Comparison of ENCODE assay signal across 16 cellular contexts in the genomic region with DNA sequence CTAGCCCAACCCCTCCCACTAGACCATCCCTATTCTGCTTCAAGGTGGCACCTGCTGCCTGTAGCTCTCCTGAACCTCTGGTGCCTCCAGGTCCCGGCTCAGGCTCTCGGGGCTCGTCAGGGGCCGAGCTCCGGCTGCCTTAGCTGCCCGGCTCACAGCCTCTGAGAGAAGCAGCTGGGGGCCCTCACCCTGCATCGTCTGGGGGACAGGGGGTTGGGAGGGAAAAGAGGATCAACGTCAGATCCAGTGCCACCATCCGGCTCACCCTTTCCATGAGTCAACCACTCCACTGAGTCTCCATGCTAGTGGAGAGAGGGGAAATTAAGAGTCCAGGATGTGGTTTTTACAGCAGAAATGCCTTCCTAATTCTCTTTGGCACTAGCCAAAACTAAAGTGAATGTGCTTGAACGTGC. TPM values are rescaled to one million over a fixed set of nuclear protein-coding genes. Genes with fewer than 3 reads are reported as not detected.
A peak's percentile ranks its signal among the peaks of the same experiment; 100 is the strongest.
DNase-seq lines count a peak whose midpoint lies in the region; ATAC-seq and TF ChIP-seq lines count a peak whose summit lies in the region.
"Had no signal": no experiment of that assay in that cellular context is flagged by ENCODE, and none has a peak within 500 bp of the region (broad histone marks: within the 10 kb centered on the region; RNA-seq: fewer than 3 reads in every experiment).

No MANE protein-coding gene starts in this region.

- H3K27me3 Mint-ChIP-seq in activated CD8-positive, alpha-beta T cell treated with anti-CD3 and anti-CD28 coated beads for 36 hours = no peaks in the 10 kb centered on the region
- H3K27me3 Mint-ChIP-seq in activated CD8-positive, alpha-beta T cell treated with anti-CD3 and anti-CD28 coated beads, Interleukin-2, amount 10 ng/mL, durations not matched to agents 7 days and 5 days (ENCODE audit: low read depth) = no peaks in the 10 kb centered on the region
- H3K27me3 Mint-ChIP-seq: dendritic cell treated with granulocyte-macrophage colony-stimulating factor and Interleukin-4, amounts not matched to agents 40 ng/mL and 50 ng/mL, for 4 days had no signal

- peaks cover 18% of the 10 kb centered on the region for H4K20me1 ChIP-seq in osteoblast (ENCODE audit: insufficient read depth, low read length)

- H3K27me3 ChIP-seq in osteoblast (ENCODE audit: insufficient read depth, low read length) (no peaks in the 10 kb centered on the region), vagina (no peaks in the 10 kb centered on the region)
- H3K27me3 ChIP-seq: BE2C, left lung, tibial nerve had no signal

- CTCF ChIA-PET in activated CD8-positive, alpha-beta T cell treated with anti-CD3 and anti-CD28 coated beads for 36 hours (lab: Charles Lee) = interaction anchor here (1.1 to 1.6 kb wide), 3 partner anchors 11 to 88 kb away, joined by 3 to 4 read pairs (median 3); a partner anchor contains a TSS
- CTCF ChIA-PET in activated CD8-positive, alpha-beta T cell treated with anti-CD3 and anti-CD28 coated beads, Interleukin-2, amount 10 ng/mL, durations not matched to agents 7 days and 5 days (lab: Charles Lee) = interaction anchor here (1.0 to 1.4 kb wide), 3 partner anchors 12 to 59 kb away, joined by 3 to 5 read pairs (median 4); no protein-coding TSS in a partner anchor

- H3K4me3 ChIP-seq in osteoblast (ENCODE audit: insufficient read depth, low read length) = no peak overlapping the region
- H3K4me3 ChIP-seq in vagina = no peak overlapping the region
- H3K4me3 ChIP-seq: left lung, tibial nerve had no signal

- DNase-seq in activated CD8-positive, alpha-beta T cell treated with anti-CD3 and anti-CD28 coated beads for 36 hours = peak; percentile 49
- DNase-seq in activated CD8-positive, alpha-beta T cell treated with anti-CD3 and anti-CD28 coated beads, Interleukin-2, amount 10 ng/mL, durations not matched to agents 7 days and 5 days = no peak
- DNase-seq in M059J (ENCODE audit: low read depth) (peak; percentile 94), amniotic stem cell (lab: John Stamatoyannopoulos, UW) (peak; percentile 13), osteoblast (ENCODE audit: insufficient read length, low spot score, missing footprints) (peak; percentile 95), vagina (ENCODE audit: extremely low spot score in 2 of 2) (no peak), NCI-H446 treated with DMSO at 0.1 percent for 48 hours (lab: John Stamatoyannopoulos, UW) (no peak), left lobe of liver (ENCODE audit: low spot score) (no peak)
- DNase-seq: BE2C, glutamatergic neuron, left lung, NCI-H1930 had no signal

- H3K79me2 ChIP-seq in osteoblast (ENCODE audit: insufficient read depth, low read length) = no peaks in the 10 kb centered on the region

- no peaks in the 10 kb centered on the region for H3K9me3 ChIP-seq in osteoblast (ENCODE audit: low read depth, low read length)
- no peaks in the 10 kb centered on the region for H3K9me3 ChIP-seq in vagina
- H3K9me3 ChIP-seq: BE2C, left lung, tibial nerve had no signal

- H3K4me3 Mint-ChIP-seq in activated CD8-positive, alpha-beta T cell treated with anti-CD3 and anti-CD28 coated beads for 36 hours = no peak overlapping the region
- no peak overlapping the region for H3K4me3 Mint-ChIP-seq in activated CD8-positive, alpha-beta T cell treated with anti-CD3 and anti-CD28 coated beads, Interleukin-2, amount 10 ng/mL, durations not matched to agents 7 days and 5 days
- H3K4me3 Mint-ChIP-seq: dendritic cell treated with granulocyte-macrophage colony-stimulating factor and Interleukin-4, amounts not matched to agents 40 ng/mL and 50 ng/mL, for 4 days; T-helper 2 cell treated with Interferon-gamma antibody and Interleukin-4, amounts not matched to agents 5 μg/mL and 100 μg/mL, for 36 hours had no signal

- POLR2A ChIA-PET in activated CD8-positive, alpha-beta T cell treated with anti-CD3 and anti-CD28 coated beads for 36 hours (lab: Charles Lee) = interaction anchor here (1.0 to 16.2 kb wide), 6 partner anchors 8 to 86 kb away, joined by 4 to 235 read pairs (median 7); a partner anchor contains a TSS
- POLR2A ChIA-PET in activated CD8-positive, alpha-beta T cell treated with anti-CD3 and anti-CD28 coated beads, Interleukin-2, amount 10 ng/mL, durations not matched to agents 7 days and 5 days (lab: Charles Lee) = interaction anchor here (1.2 to 2.2 kb wide), 2 partner anchors 13 to 17 kb away, joined by 6 to 10 read pairs; a partner anchor contains a TSS

- H3K9me3 Mint-ChIP-seq in activated CD8-positive, alpha-beta T cell treated with anti-CD3 and anti-CD28 coated beads for 36 hours = no peaks in the 10 kb centered on the region
- H3K9me3 Mint-ChIP-seq in activated CD8-positive, alpha-beta T cell treated with anti-CD3 and anti-CD28 coated beads, Interleukin-2, amount 10 ng/mL, durations not matched to agents 7 days and 5 days (ENCODE audit: insufficient read depth) = no peaks in the 10 kb centered on the region
- H3K9me3 Mint-ChIP-seq: dendritic cell treated with granulocyte-macrophage colony-stimulating factor and Interleukin-4, amounts not matched to agents 40 ng/mL and 50 ng/mL, for 4 days; T-helper 2 cell treated with Interferon-gamma antibody and Interleukin-4, amounts not matched to agents 5 μg/mL and 100 μg/mL, for 36 hours had no signal

- TF ChIP-seq CTCF in activated CD8-positive, alpha-beta T cell treated with anti-CD3 and anti-CD28 coated beads for 36 hours (IDR thresholded peaks at IDR 0.05) = no peak
- TF ChIP-seq CTCF in osteoblast (IDR thresholded peaks at IDR 0.05; ENCODE audit: extremely low read depth, low read depth, low read length) = no peak
- no peak for TF ChIP-seq CTCF in vagina (IDR thresholded peaks at IDR 0.05)

- peak overlapping the region; percentile 46 for H3K4me2 ChIP-seq in osteoblast (ENCODE audit: insufficient read depth, low read length)

- peaks cover 5% of the 10 kb centered on the region for H3K4me1 Mint-ChIP-seq in activated CD8-positive, alpha-beta T cell treated with anti-CD3 and anti-CD28 coated beads for 36 hours (ENCODE audit: low read depth)
- peaks cover 8% of the 10 kb centered on the region for H3K4me1 Mint-ChIP-seq in activated CD8-positive, alpha-beta T cell treated with anti-CD3 and anti-CD28 coated beads, Interleukin-2, amount 10 ng/mL, durations not matched to agents 7 days and 5 days (ENCODE audit: low read depth)

- TF ChIP-seq POLR2A in vagina (IDR thresholded peaks at IDR 0.05) = no peak

- peaks cover 7% of the 10 kb centered on the region for H3K4me1 ChIP-seq in osteoblast (ENCODE audit: insufficient read depth, low read length)
- H3K4me1 ChIP-seq in vagina = no peaks in the 10 kb centered on the region
- H3K4me1 ChIP-seq: BE2C, left lung, tibial nerve had no signal

- H3K27ac ChIP-seq in osteoblast (ENCODE audit: low read depth, low read length) (peak overlapping the region; percentile 83), vagina (no peak overlapping the region)
- H3K27ac ChIP-seq: left lung, tibial nerve had no signal

- H3K36me3 ChIP-seq in osteoblast (ENCODE audit: insufficient read depth, low read length) = peaks cover 89% of the 10 kb centered on the region
- H3K36me3 ChIP-seq in vagina = peaks cover 0 to 95% of the 10 kb centered on the region in 2 donors

- peak; percentile 48 for ATAC-seq in activated CD8-positive, alpha-beta T cell treated with anti-CD3 and anti-CD28 coated beads for 36 hours
- no peak for ATAC-seq in activated CD8-positive, alpha-beta T cell treated with anti-CD3 and anti-CD28 coated beads, Interleukin-2, amount 10 ng/mL, durations not matched to agents 7 days and 5 days
- no peak for ATAC-seq in left lobe of liver
- ATAC-seq: left lung had no signal

- H2AFZ ChIP-seq in osteoblast (ENCODE audit: low read length) = no peak overlapping the region

- H3K27ac Mint-ChIP-seq in activated CD8-positive, alpha-beta T cell treated with anti-CD3 and anti-CD28 coated beads for 36 hours = peak overlapping the region; percentile 74
- no peak overlapping the region for H3K27ac Mint-ChIP-seq in activated CD8-positive, alpha-beta T cell treated with anti-CD3 and anti-CD28 coated beads, Interleukin-2, amount 10 ng/mL, durations not matched to agents 7 days and 5 days
- H3K27ac Mint-ChIP-seq: dendritic cell treated with granulocyte-macrophage colony-stimulating factor and Interleukin-4, amounts not matched to agents 40 ng/mL and 50 ng/mL, for 4 days; T-helper 2 cell treated with Interferon-gamma antibody and Interleukin-4, amounts not matched to agents 5 μg/mL and 100 μg/mL, for 36 hours had no signal

- intact Hi-C loops in activated CD8-positive, alpha-beta T cell treated with anti-CD3 and anti-CD28 coated beads for 36 hours (cut with micrococcal nuclease) = no loop called here
- intact Hi-C loops in vagina (cut with DNase I) = no loop called here

- peaks cover 46% of the 10 kb centered on the region for H3K36me3 Mint-ChIP-seq in activated CD8-positive, alpha-beta T cell treated with anti-CD3 and anti-CD28 coated beads for 36 hours (ENCODE audit: low read depth)
- H3K36me3 Mint-ChIP-seq in activated CD8-positive, alpha-beta T cell treated with anti-CD3 and anti-CD28 coated beads, Interleukin-2, amount 10 ng/mL, durations not matched to agents 7 days and 5 days (ENCODE audit: low read depth) = peaks cover 65% of the 10 kb centered on the region

RNA-seq across cellular contexts. Expression of a gene that starts 13.0 kb away (rescaled TPM):
- total RNA-seq in activated CD8-positive, alpha-beta T cell treated with anti-CD3 and anti-CD28 coated beads for 36 hours = 100 to 1,000 TPM; 303 to 318 TPM
- 100 to 1,000 TPM; 259 to 267 TPM for total RNA-seq in activated CD8-positive, alpha-beta T cell treated with anti-CD3 and anti-CD28 coated beads, Interleukin-2, amount 10 ng/mL, durations not matched to agents 7 days and 5 days
- total RNA-seq in M059J (2014; rRNA removed; shearing (Covaris generic)) = 194 and 317 TPM in 2 replicates
- total RNA-seq in osteoblast (175 and 183 TPM in 2 replicates), vagina (139 TPM), left lobe of liver (141 TPM)

RNA-seq across cellular contexts. Expression of a gene that starts 16.2 kb away (rescaled TPM):
- 1 to 10 TPM; 4.4 to 4.9 TPM for total RNA-seq in activated CD8-positive, alpha-beta T cell treated with anti-CD3 and anti-CD28 coated beads for 36 hours
- total RNA-seq in activated CD8-positive, alpha-beta T cell treated with anti-CD3 and anti-CD28 coated beads, Interleukin-2, amount 10 ng/mL, durations not matched to agents 7 days and 5 days = 1 to 10 TPM; 3.2 to 5.1 TPM
- total RNA-seq in M059J (2014; rRNA removed; shearing (Covaris generic)) = 3.7 and 6.9 TPM in 2 replicates
- total RNA-seq in osteoblast = 1.1 and 1.2 TPM in 2 replicates
- not detected for total RNA-seq in vagina
- 97.1 TPM for total RNA-seq in left lobe of liver

RNA-seq across cellular contexts. Expression of a gene that starts 18.9 kb away (rescaled TPM):
- 100 to 1,000 TPM; 257 to 262 TPM for total RNA-seq in activated CD8-positive, alpha-beta T cell treated with anti-CD3 and anti-CD28 coated beads for 36 hours
- 100 to 1,000 TPM; 260 to 279 TPM for total RNA-seq in activated CD8-positive, alpha-beta T cell treated with anti-CD3 and anti-CD28 coated beads, Interleukin-2, amount 10 ng/mL, durations not matched to agents 7 days and 5 days
- total RNA-seq in M059J (2014; rRNA removed; shearing (Covaris generic)) = 71.4 and 121 TPM in 2 replicates
- 49.2 and 52.2 TPM in 2 replicates for total RNA-seq in osteoblast
- 74.6 TPM for total RNA-seq in vagina
- total RNA-seq in left lobe of liver = 47.3 TPM

RNA-seq across cellular contexts. Expression of a gene that starts 21.1 kb away (rescaled TPM):
- 10 to 100 TPM; 11.4 to 11.7 TPM for total RNA-seq in activated CD8-positive, alpha-beta T cell treated with anti-CD3 and anti-CD28 coated beads for 36 hours
- 10 to 100 TPM; 22.5 to 23.8 TPM for total RNA-seq in activated CD8-positive, alpha-beta T cell treated with anti-CD3 and anti-CD28 coated beads, Interleukin-2, amount 10 ng/mL, durations not matched to agents 7 days and 5 days
- total RNA-seq in M059J (2014; rRNA removed; shearing (Covaris generic)) = 29.9 and 37.5 TPM in 2 replicates
- total RNA-seq in osteoblast = 21.2 and 21.7 TPM in 2 replicates
- 15.2 TPM for total RNA-seq in vagina
- 7.9 TPM for total RNA-seq in left lobe of liver

RNA-seq across cellular contexts. Expression of a gene that starts 24.4 kb away (rescaled TPM):
- 100 to 1,000 TPM; 240 to 253 TPM for total RNA-seq in activated CD8-positive, alpha-beta T cell treated with anti-CD3 and anti-CD28 coated beads for 36 hours
- total RNA-seq in activated CD8-positive, alpha-beta T cell treated with anti-CD3 and anti-CD28 coated beads, Interleukin-2, amount 10 ng/mL, durations not matched to agents 7 days and 5 days = 100 to 1,000 TPM; 177 TPM
- not detected in 2 replicates for total RNA-seq in M059J (2014; rRNA removed; shearing (Covaris generic))
- 0.36 TPM in 1 of 2 replicates, not detected in the other for total RNA-seq in osteoblast
- 25.0 TPM for total RNA-seq in vagina
- 7.2 TPM for total RNA-seq in left lobe of liver
- total RNA-seq: pulmonary artery endothelial cell had no signal

Comparison
In these comparisons a context has a peak if more than half of its experiments do, and no peak if none do; other contexts are left out.
1. DNase-seq: peak in activated CD8-positive, alpha-beta T cell treated with anti-CD3 and anti-CD28 coated beads for 36 hours (single experiment), M059J (single experiment), amniotic stem cell (single experiment) and osteoblast (single experiment); none in activated CD8-positive, alpha-beta T cell treated with anti-CD3 and anti-CD28 coated beads, Interleukin-2, amount 10 ng/mL, durations not matched to agents 7 days and 5 days (single experiment), vagina (0 of 2), NCI-H446 treated with DMSO at 0.1 percent for 48 hours (single experiment) and left lobe of liver (single experiment).
2. RNA of a gene that starts 16.2 kb away (total RNA-seq): 97.1 TPM in left lobe of liver (single experiment); 3.2 to 5.1 TPM in activated CD8-positive, alpha-beta T cell treated with anti-CD3 and anti-CD28 coated beads, Interleukin-2, amount 10 ng/mL, durations not matched to agents 7 days and 5 days, 4.4 to 4.9 TPM in activated CD8-positive, alpha-beta T cell treated with anti-CD3 and anti-CD28 coated beads for 36 hours, 3.7 to 6.9 TPM in M059J, 1.1 to 1.2 TPM in osteoblast and not detected in vagina (single experiment); every median in the first group is over 10 times any median in the second.